Comparison of ENCODE assay signal across 12 cellular contexts in the genomic region with DNA sequence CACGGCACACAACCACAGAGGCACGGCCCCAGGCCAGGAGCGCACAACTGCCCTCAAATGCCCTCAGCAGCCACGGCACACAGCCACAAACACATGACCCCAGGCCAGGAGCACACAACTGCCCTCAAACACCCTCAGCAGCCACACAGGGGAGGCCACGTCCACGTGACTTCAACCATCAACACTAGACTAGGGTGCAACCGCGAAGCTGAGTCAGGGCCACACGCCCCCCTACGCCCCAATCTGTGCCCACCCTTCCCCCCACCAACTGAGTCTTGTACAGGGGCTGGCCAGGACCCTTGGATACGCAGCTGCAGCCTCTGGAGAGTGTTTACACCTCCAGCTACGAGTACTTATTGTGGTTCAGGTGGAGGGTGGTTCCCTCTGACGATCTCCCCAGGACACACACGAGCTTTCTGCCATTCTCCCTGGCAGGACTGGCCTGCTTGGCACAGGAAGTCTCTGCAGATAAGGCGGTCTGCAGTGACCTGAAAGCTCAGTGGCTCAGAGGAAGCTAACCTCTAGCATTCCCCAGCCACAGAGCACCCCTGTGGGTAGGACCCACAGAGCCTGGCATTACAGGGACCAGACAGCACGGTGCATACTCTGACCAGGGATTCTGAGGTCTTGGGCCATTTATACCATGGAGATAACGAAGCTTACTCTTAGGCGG. TPM values are rescaled to one million over a fixed set of nuclear protein-coding genes. Genes with fewer than 3 reads are reported as not detected.
DNase-seq lines count a peak whose midpoint lies in the region; TF ChIP-seq lines count a peak whose summit lies in the region.
"Had no signal": no experiment of that assay in that cellular context is flagged by ENCODE, and none has a peak within 500 bp of the region (broad histone marks: within the 10 kb centered on the region; RNA-seq: fewer than 3 reads in every experiment).

No MANE protein-coding gene starts in this region.

- H3K4me3 Mint-ChIP-seq in CD4-positive, alpha-beta memory T cell = peak overlapping the region in 4 of 8 donors; percentile 9 to 57 (median 38)
- peak overlapping the region; percentile 40 for H3K4me3 Mint-ChIP-seq in nephron progenitor cell

- H3K36me3 Mint-ChIP-seq in CD4-positive, alpha-beta memory T cell = no peaks in the 10 kb centered on the region
- H3K36me3 Mint-ChIP-seq in nephron progenitor cell (ENCODE audit: low read depth) = peaks cover 7% of the 10 kb centered on the region

- H3K9me3 Mint-ChIP-seq in CD4-positive, alpha-beta memory T cell = no peaks in the 10 kb centered on the region
- peaks cover 7% of the 10 kb centered on the region for H3K9me3 Mint-ChIP-seq in nephron progenitor cell

- H3K27ac ChIP-seq in CD4-positive, alpha-beta memory T cell (ENCODE audit: low read depth, low read length) = no peak overlapping the region
- peak overlapping the region; percentile 8 to 96 (median 94) for H3K27ac ChIP-seq in esophagus muscularis mucosa (replicated peaks in 1 of 4)

- no peaks in the 10 kb centered on the region for H3K27me3 ChIP-seq in CD4-positive, alpha-beta memory T cell (ENCODE audit: insufficient read depth, low read length)
- no peaks in the 10 kb centered on the region for H3K27me3 ChIP-seq in Loucy (ENCODE audit: insufficient read depth, low read length, poor library complexity, severe bottlenecking)
- H3K27me3 ChIP-seq in esophagus muscularis mucosa = no peaks in the 10 kb centered on the region

- no peaks in the 10 kb centered on the region for H3K9me3 ChIP-seq in CD4-positive, alpha-beta memory T cell (ENCODE audit: control insufficient read depth in 1 of 2, low read length in 2 of 2)
- H3K9me3 ChIP-seq in Loucy (ENCODE audit: insufficient read depth, low read depth, low read length) = no peaks in the 10 kb centered on the region
- no peaks in the 10 kb centered on the region for H3K9me3 ChIP-seq in esophagus muscularis mucosa

- no peak for DNase-seq in CD4-positive, alpha-beta memory T cell
- DNase-seq in esophagus muscularis mucosa (ENCODE audit: extremely low spot score) (no peak), nephron progenitor cell (no peak), NCI-H1048 (lab: John Stamatoyannopoulos, UW) (no peak), GM19238 (ENCODE audit: insufficient read length, low spot score) (no peak), NCI-H2029 treated with DMSO at 0.1 percent for 48 hours (lab: John Stamatoyannopoulos, UW) (no peak), putamen (ENCODE audit: low spot score) (no peak)
- DNase-seq: dermis blood vessel endothelial cell, NCI-H1417 treated with DMSO at 0.1 percent for 48 hours, NCI-H510A treated with DMSO at 0.1 percent for 48 hours had no signal

- H4K20me1 ChIP-seq in Loucy (ENCODE audit: insufficient read depth, low read length, poor library complexity, severe bottlenecking) = no peaks in the 10 kb centered on the region

- no peaks in the 10 kb centered on the region for H3K36me3 ChIP-seq in CD4-positive, alpha-beta memory T cell (ENCODE audit: insufficient read depth, low read length)
- H3K36me3 ChIP-seq in Loucy (ENCODE audit: insufficient read depth, low read length) (no peaks in the 10 kb centered on the region), esophagus muscularis mucosa (no peaks in the 10 kb centered on the region)

- peak overlapping the region; percentile 80 for H3K4me2 ChIP-seq in Loucy (ENCODE audit: low read depth, low read length, poor library complexity, severe bottlenecking)

- intact Hi-C loops in CD4-positive, alpha-beta memory T cell (cut with micrococcal nuclease) = no loop called here
- intact Hi-C loops in esophagus muscularis mucosa (cut with DNase I) = no loop called here

- CTCF ChIA-PET in CD4-positive, alpha-beta memory T cell (lab: Charles Lee; ENCODE audit: partially characterized antibody) = interaction anchor here (1.1 to 8.4 kb wide), 4 partner anchors 24 to 97 kb away, joined by 3 to 65 read pairs (median 4); no protein-coding TSS in a partner anchor

- H3K27me3 Mint-ChIP-seq in CD4-positive, alpha-beta memory T cell = no peaks in the 10 kb centered on the region
- H3K27me3 Mint-ChIP-seq in nephron progenitor cell (ENCODE audit: low read depth, poor library complexity) = peaks cover 11% of the 10 kb centered on the region

- H3K4me1 Mint-ChIP-seq in CD4-positive, alpha-beta memory T cell = peaks cover 36 to 53% (median 44%) of the 10 kb centered on the region in 4 donors
- peaks cover 62% of the 10 kb centered on the region for H3K4me1 Mint-ChIP-seq in nephron progenitor cell

- H3F3A ChIP-seq in Loucy (ENCODE audit: low read depth) = peaks cover 8% of the 10 kb centered on the region; the same call in 1 of the 2 replicates

- peaks cover 29% of the 10 kb centered on the region for H3K79me2 ChIP-seq in Loucy (ENCODE audit: insufficient read depth, low read length)

- no peak overlapping the region for H3K4me3 ChIP-seq in CD4-positive, alpha-beta memory T cell (ENCODE audit: low read length in 2 of 2)
- H3K4me3 ChIP-seq in Loucy (ENCODE audit: low read length, poor library complexity, severe bottlenecking) (peak overlapping the region; percentile 26), esophagus muscularis mucosa (no peak overlapping the region)

- H3K9me2 ChIP-seq in Loucy (replicated peaks; ENCODE audit: low read depth, low read length) = no peaks in the 10 kb centered on the region

- peaks cover 49% of the 10 kb centered on the region for H3K4me1 ChIP-seq in CD4-positive, alpha-beta memory T cell (ENCODE audit: insufficient read depth, low read length)
- H3K4me1 ChIP-seq in Loucy (ENCODE audit: insufficient read depth, low read length, poor library complexity, severe bottlenecking) (peaks cover 54% of the 10 kb centered on the region), esophagus muscularis mucosa (peaks cover 53 to 68% (median 64%) of the 10 kb centered on the region in 4 donors)

- no peak for TF ChIP-seq POLR2A in esophagus muscularis mucosa (IDR thresholded peaks at IDR 0.05; ENCODE audit: low read depth)

- POLR2A ChIA-PET in CD4-positive, alpha-beta memory T cell (lab: Charles Lee; ENCODE audit: partially characterized antibody) = no interaction called here

- H2AFZ ChIP-seq in Loucy (ENCODE audit: low read length) = no peak overlapping the region

- H3K9ac ChIP-seq in Loucy (ENCODE audit: low read depth, low read length, poor library complexity, severe bottlenecking) = peak overlapping the region; percentile 64

- peak overlapping the region in 6 of 7 donors; percentile 7 to 79 (median 45) for H3K27ac Mint-ChIP-seq in CD4-positive, alpha-beta memory T cell
- H3K27ac Mint-ChIP-seq in nephron progenitor cell = no peak overlapping the region

- 89% methylated on average over 10 of the region's 18 CpGs for WGBS in esophagus muscularis mucosa

- TF ChIP-seq CTCF in Loucy (conservative IDR thresholded peaks at IDR 0.05; ENCODE audit: low read length) (no peak), esophagus muscularis mucosa (IDR thresholded peaks at IDR 0.05) (no peak), nephron progenitor cell (IDR thresholded peaks at IDR 0.05) (no peak)

- no peak for TF ChIP-seq EP300 in esophagus muscularis mucosa (IDR thresholded peaks at IDR 0.05)

RNA-seq across cellular contexts. Expression of a gene that starts 2.0 kb away (rescaled TPM):
- total RNA-seq in CD4-positive, alpha-beta memory T cell = 10 to 100 TPM in 1 of 2 experiments, 1 to 10 TPM in 1; 8.8 to 10.1 TPM
- 10 to 100 TPM; 10.0 to 22.2 TPM for polyA plus RNA-seq in CD4-positive, alpha-beta memory T cell
- total RNA-seq in esophagus muscularis mucosa = 10 to 100 TPM; 12.5 to 30.8 (median 25.5) TPM

RNA-seq across cellular contexts. Expression of a gene that starts 45.6 kb away (rescaled TPM):
- total RNA-seq in CD4-positive, alpha-beta memory T cell = not detected
- not detected for polyA plus RNA-seq in CD4-positive, alpha-beta memory T cell
- total RNA-seq in esophagus muscularis mucosa = 10 to 100 TPM in 2 of 4 donors, 1 to 10 TPM in 2; 4.6 to 19.9 (median 11.0) TPM

RNA-seq across cellular contexts. Expression of a gene that starts 59.3 kb away (rescaled TPM):
- not detected for total RNA-seq in CD4-positive, alpha-beta memory T cell
- not detected for polyA plus RNA-seq in CD4-positive, alpha-beta memory T cell
- total RNA-seq in esophagus muscularis mucosa = under 1 TPM in 2 of 4 donors, not detected in 2; 0.23 to 0.66 TPM
- total RNA-seq: dermis blood vessel endothelial cell, RPMI7951 had no signal

Comparison
In these comparisons a context has a peak if more than half of its experiments do, and no peak if none do; other contexts are left out.
1. RNA of a gene that starts 45.6 kb away (total RNA-seq): 4.6 to 19.9 TPM in esophagus muscularis mucosa; not detected in CD4-positive, alpha-beta memory T cell; every median in the first group is over 4 times any median in the second.